Comparison of ENCODE assay signal across 1 cellular context in the genomic region with DNA sequence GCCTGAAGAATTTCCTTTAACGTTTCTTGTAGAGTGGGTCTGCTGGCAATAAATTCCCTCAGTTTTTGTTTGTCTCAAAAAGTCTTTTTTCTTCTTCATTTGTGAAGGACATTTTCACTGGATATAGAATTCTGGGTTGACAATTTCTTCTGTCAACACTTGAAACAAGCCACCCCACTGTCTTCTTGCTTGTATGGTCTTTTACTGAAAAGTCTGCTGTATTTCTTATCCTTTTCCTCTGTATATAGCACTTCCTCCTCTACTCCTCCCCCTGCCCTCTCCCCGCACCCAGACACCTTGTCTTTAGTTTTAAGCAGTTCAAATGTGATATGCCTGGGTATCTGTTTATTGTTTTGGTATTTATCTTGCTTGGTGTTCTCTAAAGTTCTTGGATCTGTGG.
TF ChIP-seq lines count a peak whose summit lies in the region.

No MANE protein-coding gene starts in this region.

TF ChIP-seq in GM12878, 131 proteins besides CTCF, POLR2A, EP300 and RAD21:
- TF ChIP-seq, protein P1, sequence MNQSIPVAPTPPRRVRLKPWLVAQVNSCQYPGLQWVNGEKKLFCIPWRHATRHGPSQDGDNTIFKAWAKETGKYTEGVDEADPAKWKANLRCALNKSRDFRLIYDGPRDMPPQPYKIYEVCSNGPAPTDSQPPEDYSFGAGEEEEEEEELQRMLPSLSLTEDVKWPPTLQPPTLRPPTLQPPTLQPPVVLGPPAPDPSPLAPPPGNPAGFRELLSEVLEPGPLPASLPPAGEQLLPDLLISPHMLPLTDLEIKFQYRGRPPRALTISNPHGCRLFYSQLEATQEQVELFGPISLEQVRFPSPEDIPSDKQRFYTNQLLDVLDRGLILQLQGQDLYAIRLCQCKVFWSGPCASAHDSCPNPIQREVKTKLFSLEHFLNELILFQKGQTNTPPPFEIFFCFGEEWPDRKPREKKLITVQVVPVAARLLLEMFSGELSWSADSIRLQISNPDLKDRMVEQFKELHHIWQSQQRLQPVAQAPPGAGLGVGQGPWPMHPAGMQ (IDR thresholded peaks at IDR 0.05; ENCODE audit: borderline replicate concordance): no peak
- TF ChIP-seq MTA3 (IDR thresholded peaks at IDR 0.05; ENCODE audit: borderline replicate concordance, low read length) (no peak), CBX5 (IDR thresholded peaks at IDR 0.05; ENCODE audit: low read depth) (peak; percentile 76; the same call in 1 of the 2 replicates)
TF ChIP-seq in GM12878: peak in this region for 1.
